11 cellular contexts compared by ENCODE assay signal in genomic region chr2:138475394-138475793, GRCh38. TPM values are rescaled to one million over a fixed set of nuclear protein-coding genes. Genes with fewer than 3 reads are reported as not detected.
DNase-seq lines count a peak whose midpoint lies in the region; ATAC-seq and TF ChIP-seq lines count a peak whose summit lies in the region.
"Had no signal": no experiment of that assay in that cellular context is flagged by ENCODE, and none has a peak within 500 bp of the region (broad histone marks: within the 10 kb centered on the region; RNA-seq: fewer than 3 reads in every experiment).

No MANE protein-coding gene starts in this region.

- peaks cover 2% of the 10 kb centered on the region for H3K27me3 Mint-ChIP-seq in activated T-helper 1 cell treated with anti-CD3 and anti-CD28 coated beads, Interleukin-12 subunit alpha, Interleukin-12 subunit beta, Interleukin-2, Interleukin-4 antibody, amounts not matched to agents 30 ng/mL and 10 ng/mL and 1 ng/mL, durations not matched to agents 14 hours and 24 hours and 36 hours (ENCODE audit: insufficient read depth)

- H3K9me3 ChIP-seq in OCI-LY3 (ENCODE audit: insufficient read depth, low read length) (no peaks in the 10 kb centered on the region), Peyer's patch (no peaks in the 10 kb centered on the region)

- intact Hi-C loops in activated T-helper 1 cell treated with anti-CD3 and anti-CD28 coated beads, Interleukin-12 subunit alpha, Interleukin-12 subunit beta, Interleukin-2, Interleukin-4 antibody, amounts not matched to agents 30 ng/mL and 10 ng/mL and 1 ng/mL, durations not matched to agents 14 hours and 24 hours and 36 hours (cut with micrococcal nuclease), result no loop called here

- H3K4me1 Mint-ChIP-seq in activated T-helper 1 cell treated with anti-CD3 and anti-CD28 coated beads, Interleukin-12 subunit alpha, Interleukin-12 subunit beta, Interleukin-2, Interleukin-4 antibody, amounts not matched to agents 30 ng/mL and 10 ng/mL and 1 ng/mL, durations not matched to agents 14 hours and 24 hours and 36 hours (ENCODE audit: low read depth), result no peaks in the 10 kb centered on the region

- H3K79me2 ChIP-seq in OCI-LY3 (ENCODE audit: low read length), result no peaks in the 10 kb centered on the region

- no peak overlapping the region for H2AFZ ChIP-seq in OCI-LY3 (ENCODE audit: low read depth, low read length)

- no peak overlapping the region for H3K4me3 Mint-ChIP-seq in activated T-helper 1 cell treated with anti-CD3 and anti-CD28 coated beads, Interleukin-12 subunit alpha, Interleukin-12 subunit beta, Interleukin-2, Interleukin-4 antibody, amounts not matched to agents 30 ng/mL and 10 ng/mL and 1 ng/mL, durations not matched to agents 14 hours and 24 hours and 36 hours
- H3K4me3 Mint-ChIP-seq: activated naive CD4-positive, alpha-beta T cell treated with anti-CD3 and anti-CD28 coated beads for 36 hours; mesothelial cell of epicardium had no signal

- H3K36me3 ChIP-seq in OCI-LY3 (replicated peaks; ENCODE audit: low read depth, low read length) (no peaks in the 10 kb centered on the region), Peyer's patch (no peaks in the 10 kb centered on the region)

- DNase-seq in CD1c-positive myeloid dendritic cell (ENCODE audit: extremely low spot score) (peak; percentile 60), Peyer's patch (no peak), nucleus accumbens (lab: John Stamatoyannopoulos, UW) (no peak), ureter (ENCODE audit: low spot score) (no peak)
- DNase-seq in activated T-helper 1 cell treated with anti-CD3 and anti-CD28 coated beads, Interleukin-12 subunit alpha, Interleukin-12 subunit beta, Interleukin-2, Interleukin-4 antibody, amounts not matched to agents 30 ng/mL and 10 ng/mL and 1 ng/mL, durations not matched to agents 14 hours and 24 hours and 36 hours (ENCODE audit: low spot score), result no peak
- DNase-seq: activated naive CD4-positive, alpha-beta T cell treated with anti-CD3 and anti-CD28 coated beads for 36 hours; NCI-H1694 had no signal

- ATAC-seq in GM19372 (IDR thresholded peaks at IDR 0.05; ENCODE audit: low read depth, unreplicated experiment) (peak; percentile 83), HG02973 (IDR thresholded peaks at IDR 0.05; ENCODE audit: unreplicated experiment) (peak; percentile 87)

- H3K27ac Mint-ChIP-seq in activated T-helper 1 cell treated with anti-CD3 and anti-CD28 coated beads, Interleukin-12 subunit alpha, Interleukin-12 subunit beta, Interleukin-2, Interleukin-4 antibody, amounts not matched to agents 30 ng/mL and 10 ng/mL and 1 ng/mL, durations not matched to agents 14 hours and 24 hours and 36 hours, result no peak overlapping the region
- H3K27ac Mint-ChIP-seq: activated naive CD4-positive, alpha-beta T cell treated with anti-CD3 and anti-CD28 coated beads for 36 hours; mesothelial cell of epicardium had no signal

- H3K9me3 Mint-ChIP-seq in activated T-helper 1 cell treated with anti-CD3 and anti-CD28 coated beads, Interleukin-12 subunit alpha, Interleukin-12 subunit beta, Interleukin-2, Interleukin-4 antibody, amounts not matched to agents 30 ng/mL and 10 ng/mL and 1 ng/mL, durations not matched to agents 14 hours and 24 hours and 36 hours, result no peaks in the 10 kb centered on the region
- H3K9me3 Mint-ChIP-seq: activated naive CD4-positive, alpha-beta T cell treated with anti-CD3 and anti-CD28 coated beads for 36 hours; mesothelial cell of epicardium had no signal

- TF ChIP-seq CTCF in OCI-LY3 (IDR thresholded peaks at IDR 0.05; ENCODE audit: low read depth, low read length) (no peak), Peyer's patch (IDR thresholded peaks at IDR 0.05) (no peak)

- H3K9ac ChIP-seq in OCI-LY3 (ENCODE audit: low read length), result no peak overlapping the region

- no peaks in the 10 kb centered on the region; the same call in 1 of the 2 replicates for H4K20me1 ChIP-seq in OCI-LY3 (ENCODE audit: insufficient read depth, low read length)

- H3K4me1 ChIP-seq in OCI-LY3 (ENCODE audit: low read length) (peaks cover 20% of the 10 kb centered on the region), Peyer's patch (peaks cover 0 to 3% (median 0%) of the 10 kb centered on the region in 4 donors)

- no peaks in the 10 kb centered on the region for H3K36me3 Mint-ChIP-seq in activated T-helper 1 cell treated with anti-CD3 and anti-CD28 coated beads, Interleukin-12 subunit alpha, Interleukin-12 subunit beta, Interleukin-2, Interleukin-4 antibody, amounts not matched to agents 30 ng/mL and 10 ng/mL and 1 ng/mL, durations not matched to agents 14 hours and 24 hours and 36 hours (ENCODE audit: low read depth)
- H3K36me3 Mint-ChIP-seq: mesothelial cell of epicardium had no signal

- H3K4me2 ChIP-seq in OCI-LY3 (ENCODE audit: low read length), result peak overlapping the region; percentile 53

- no peak for TF ChIP-seq POLR2A in Peyer's patch (IDR thresholded peaks at IDR 0.05)

- H3K4me3 ChIP-seq in OCI-LY3 (ENCODE audit: low read length) (peak overlapping the region; percentile 24; the same call in 1 of the 2 replicates), Peyer's patch (no peak overlapping the region)

- H3K27me3 ChIP-seq in OCI-LY3 (ENCODE audit: low read depth, low read length) (no peaks in the 10 kb centered on the region), Peyer's patch (no peaks in the 10 kb centered on the region)

- H3K27ac ChIP-seq in OCI-LY3 (ENCODE audit: low read length) (no peak overlapping the region), Peyer's patch (no peak overlapping the region)

RNA-seq across cellular contexts. Expression of gene SPOPL, which starts 26.2 kb away (rescaled TPM):
- total RNA-seq in Peyer's patch (10 to 100 TPM; 18.8 to 28.1 (median 21.9) TPM), ureter (31.4 TPM)
- total RNA-seq in activated T-helper 1 cell treated with anti-CD3 and anti-CD28 coated beads, Interleukin-12 subunit alpha, Interleukin-12 subunit beta, Interleukin-2, Interleukin-4 antibody, amounts not matched to agents 30 ng/mL and 10 ng/mL and 1 ng/mL, durations not matched to agents 14 hours and 24 hours and 36 hours, result 19.6 and 20.2 TPM in 2 replicates
